8 cellular contexts compared by ENCODE assay signal in genomic region chr18:9333441-9334350, GRCh38. TPM values are rescaled to one million over a fixed set of nuclear protein-coding genes. Genes with fewer than 3 reads are reported as not detected.
DNase-seq lines count a peak whose midpoint lies in the region; ATAC-seq and TF ChIP-seq lines count a peak whose summit lies in the region.

No MANE protein-coding gene starts in this region.

- H3K9me3 ChIP-seq in HUES6 (ENCODE audit: control insufficient read depth, insufficient read depth, low read depth, low read length) = peaks cover 5% of the 10 kb centered on the region; the same call in 1 of the 2 replicates

- peak overlapping the region; percentile 87 for H3K4me3 Mint-ChIP-seq in activated naive CD8-positive, alpha-beta T cell treated with anti-CD3 and anti-CD28 coated beads for 36 hours

- peaks cover 2% of the 10 kb centered on the region for H3K36me3 Mint-ChIP-seq in activated naive CD8-positive, alpha-beta T cell treated with anti-CD3 and anti-CD28 coated beads for 36 hours

- H3K27me3 ChIP-seq in GM06990 (replicated peaks; ENCODE audit: control insufficient read depth, insufficient read depth, low read length) (no peaks in the 10 kb centered on the region), HUES6 (ENCODE audit: control insufficient read depth, insufficient read depth, low read length) (peaks cover 10% of the 10 kb centered on the region; the same call in 1 of the 2 replicates)

- H3K27me3 Mint-ChIP-seq in activated naive CD8-positive, alpha-beta T cell treated with anti-CD3 and anti-CD28 coated beads for 36 hours = peaks cover 5% of the 10 kb centered on the region

- peak overlapping the region; percentile 80 for H3K9ac ChIP-seq in HUES6 (ENCODE audit: low read length)

- peak overlapping the region; percentile 1; the same call in 1 of the 2 replicates for H3K27ac ChIP-seq in HUES6 (ENCODE audit: low read depth, low read length)
- H3K27ac ChIP-seq in skin epidermis = peak overlapping the region in 18 of 21 experiments; percentile 18 to 81 (median 51)

- intact Hi-C loops in posterior vena cava (cut with DNase I) = loop anchor here in 1 of 2 donors (10.0 kb wide), 1 partner anchor 141 kb away; the partner anchor contains the start of gene RALBP1

- H3K4me1 ChIP-seq in HUES6 (ENCODE audit: control insufficient read depth, insufficient read depth, low read length) = no peaks in the 10 kb centered on the region

- no peak for TF ChIP-seq CTCF in GM06990 (IDR thresholded peaks at IDR 0.05; ENCODE audit: insufficient read depth, low read length, poor library complexity, severe bottlenecking)

- peak; percentile 28 for ATAC-seq in GM21526 (IDR thresholded peaks at IDR 0.05; ENCODE audit: low FRiP score, unreplicated experiment)

- peak overlapping the region; percentile 42 for H3K27ac Mint-ChIP-seq in activated naive CD8-positive, alpha-beta T cell treated with anti-CD3 and anti-CD28 coated beads for 36 hours

- H3K9me3 Mint-ChIP-seq in activated naive CD8-positive, alpha-beta T cell treated with anti-CD3 and anti-CD28 coated beads for 36 hours = no peaks in the 10 kb centered on the region

- peaks cover 24% of the 10 kb centered on the region for H3K4me1 Mint-ChIP-seq in activated naive CD8-positive, alpha-beta T cell treated with anti-CD3 and anti-CD28 coated beads for 36 hours

- DNase-seq in GM06990 (ENCODE audit: extremely low read depth, insufficient read length) (no peak), iPS DF 19.7 (ENCODE audit: low read depth, low spot score) (peak; percentile 15), posterior vena cava (ENCODE audit: low spot score) (no peak), RKO (ENCODE audit: low spot score) (no peak)
- DNase-seq in activated naive CD8-positive, alpha-beta T cell treated with anti-CD3 and anti-CD28 coated beads for 36 hours = peak; percentile 43

- H3K4me3 ChIP-seq in GM06990 (replicated peaks; ENCODE audit: low read depth, low read length) (peak overlapping the region; percentile 64), HUES6 (ENCODE audit: low read depth, low read length) (peak overlapping the region; percentile 70), skin epidermis (peak overlapping the region; percentile 63 to 98 (median 81))

- no peaks in the 10 kb centered on the region for H3K36me3 ChIP-seq in GM06990 (ENCODE audit: control insufficient read depth, insufficient read depth, low read length)
- H3K36me3 ChIP-seq in HUES6 (ENCODE audit: control insufficient read depth, insufficient read depth, low read length) = peaks cover 17% of the 10 kb centered on the region

RNA-seq across cellular contexts. Expression of gene TWSG1, which starts 0.9 kb away (rescaled TPM):
- total RNA-seq in activated naive CD8-positive, alpha-beta T cell treated with anti-CD3 and anti-CD28 coated beads for 36 hours = 10 to 100 TPM; 11.3 to 12.8 TPM
- 10 to 100 TPM; 69.0 to 96.6 TPM for total RNA-seq in posterior vena cava

Comparison
In these comparisons a context has a peak if more than half of its experiments do, and no peak if none do; other contexts are left out.
1. DNase-seq: peak in activated naive CD8-positive, alpha-beta T cell treated with anti-CD3 and anti-CD28 coated beads for 36 hours (single experiment) and iPS DF 19.7 (single experiment); none in GM06990 (single experiment), posterior vena cava (single experiment) and RKO (single experiment).
2. RNA of gene TWSG1, which starts 0.9 kb away (total RNA-seq): 69.0 to 96.6 TPM in posterior vena cava; 11.3 to 12.8 TPM in activated naive CD8-positive, alpha-beta T cell treated with anti-CD3 and anti-CD28 coated beads for 36 hours; every median in the first group is over 4 times any median in the second.
3. Peak in every context shown above with its lines, with median percentiles within 50 percentile points of each other: H3K4me3 ChIP-seq.